Comparison of ENCODE assay signal across 9 cellular contexts in the genomic region with DNA sequence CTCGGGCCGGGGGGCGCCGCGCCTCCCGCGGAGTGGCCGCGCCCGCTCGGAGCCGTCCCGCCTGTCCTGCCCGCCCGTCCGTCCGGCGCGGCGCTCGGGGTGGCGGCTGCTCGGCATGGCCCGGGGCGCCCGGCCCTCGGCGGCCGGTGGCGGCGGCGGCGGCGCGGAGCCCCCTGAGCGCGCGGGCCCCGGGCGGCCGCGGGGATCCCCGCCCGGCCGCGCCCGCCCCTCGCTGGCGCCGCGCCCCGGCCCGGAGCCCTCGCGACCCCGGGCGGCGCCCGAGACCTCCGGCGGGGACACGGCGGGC. TPM values are rescaled to one million over a fixed set of nuclear protein-coding genes. Genes with fewer than 3 reads are reported as not detected.
A peak's percentile ranks its signal among the peaks of the same experiment; 100 is the strongest.
DNase-seq lines count a peak whose midpoint lies in the region; ATAC-seq and TF ChIP-seq lines count a peak whose summit lies in the region.
"Had no signal": no experiment of that assay in that cellular context is flagged by ENCODE, and none has a peak within 500 bp of the region (broad histone marks: within the 10 kb centered on the region; RNA-seq: fewer than 3 reads in every experiment).

No MANE protein-coding gene starts in this region.

- POLR2A ChIA-PET in CD4-positive, alpha-beta T cell (lab: Charles Lee), result interaction anchor here (1.4 kb wide), 1 partner anchor 372 kb away, joined by 3 read pairs; no protein-coding TSS in a partner anchor

- no peaks in the 10 kb centered on the region for H3K9me3 Mint-ChIP-seq in CD4-positive, alpha-beta T cell
- H3K9me3 Mint-ChIP-seq: T-helper 1 cell treated with Interleukin-12 subunit alpha and Interleukin-12 subunit beta and Interleukin-4 antibody, amounts not matched to agents 30 μg/mL and 1 μg/mL, for 36 hours had no signal

- H3K27me3 ChIP-seq in brain microvascular endothelial cell (replicated peaks) (peaks cover 2% of the 10 kb centered on the region), psoas muscle (ENCODE audit: insufficient read depth in 3 of 3, low read length in 2 of 3) (peaks cover 0 to 18% (median 0%) of the 10 kb centered on the region in 3 donors)
- peaks cover 7% of the 10 kb centered on the region for H3K27me3 ChIP-seq in CD4-positive, alpha-beta T cell (ENCODE audit: control insufficient read depth, insufficient read depth, low read length)

- peaks cover 4% of the 10 kb centered on the region for H3K36me3 Mint-ChIP-seq in CD4-positive, alpha-beta T cell (ENCODE audit: low read depth)

- in situ Hi-C loops in brain microvascular endothelial cell (cut with HindIII; ENCODE audit: low pct_ligation_motif_present, low sequenced_read_pairs), result no loop called here

- H3K27ac Mint-ChIP-seq in CD4-positive, alpha-beta T cell, result no peak overlapping the region
- H3K27ac Mint-ChIP-seq: T-helper 1 cell treated with Interleukin-12 subunit alpha and Interleukin-12 subunit beta and Interleukin-4 antibody, amounts not matched to agents 30 μg/mL and 1 μg/mL, for 36 hours had no signal

- no peaks in the 10 kb centered on the region for H3K36me3 ChIP-seq in brain microvascular endothelial cell (replicated peaks)
- no peaks in the 10 kb centered on the region for H3K36me3 ChIP-seq in psoas muscle (ENCODE audit: insufficient read depth in 1 of 2, low read depth in 1 of 2)

- no peak for TF ChIP-seq CTCF in brain microvascular endothelial cell (IDR thresholded peaks at IDR 0.05; ENCODE audit: low read depth, low read length, missing control alignments)
- no peak for TF ChIP-seq CTCF in psoas muscle (IDR thresholded peaks at IDR 0.05)
- TF ChIP-seq CTCF in CD4-positive, alpha-beta T cell (IDR thresholded peaks at IDR 0.05), result no peak

- WGBS in psoas muscle, 3 donors, result 0 to 7% (median 2%) methylated on average over 3 to 63 of the region's 63 CpGs

- CTCF ChIA-PET in CD4-positive, alpha-beta T cell (lab: Charles Lee), result interaction anchor here (1.1 to 1.3 kb wide), 2 partner anchors 8 to 371 kb away, joined by 5 to 7 read pairs; no protein-coding TSS in a partner anchor

- peaks cover 13% of the 10 kb centered on the region for H3K4me1 Mint-ChIP-seq in CD4-positive, alpha-beta T cell (ENCODE audit: low read depth)

- intact Hi-C loops in psoas muscle (cut with DNase I), result loop anchor here in 1 of 2 donors (10.0 kb wide), 1 partner anchor 593 kb away; no protein-coding TSS in a partner anchor
- intact Hi-C loops in CD4-positive, alpha-beta T cell (cut with DNase I, micrococcal nuclease), result loop anchor here (1.0 to 10.0 kb wide), 7 partner anchors 161 to 1069 kb away; a partner anchor contains a TSS

- DNase-seq in brain microvascular endothelial cell, result no peak
- DNase-seq in psoas muscle, result no peak
- DNase-seq in DMS79 treated with DMSO at 0.1 percent for 48 hours (lab: John Stamatoyannopoulos, UW), result no peak
- DNase-seq in CD4-positive, alpha-beta T cell, result no peak
- DNase-seq in superior temporal gyrus (ENCODE audit: extremely low spot score), result no peak
- no peak for DNase-seq in activated CD8-positive, alpha-beta memory T cell treated with anti-CD3 and anti-CD28 coated beads, Interleukin-2, amount 50 U/mL, for 4 hours

- peaks cover 18% of the 10 kb centered on the region for H3K27me3 Mint-ChIP-seq in CD4-positive, alpha-beta T cell

- H3K4me3 ChIP-seq in brain microvascular endothelial cell (ENCODE audit: low read depth, low read length) (peak overlapping the region; percentile 44), psoas muscle (peak overlapping the region; percentile 61)

- no peak overlapping the region for H3K4me3 Mint-ChIP-seq in CD4-positive, alpha-beta T cell

- ATAC-seq in GM19035 (IDR thresholded peaks at IDR 0.05; ENCODE audit: unreplicated experiment) (peak; percentile 19), HG02885 (IDR thresholded peaks at IDR 0.05; ENCODE audit: poor library complexity, unreplicated experiment) (peak; percentile 24), psoas muscle (no peak)
- ATAC-seq in CD4-positive, alpha-beta T cell (ENCODE audit: poor library complexity), result no peak

- H3K27ac ChIP-seq in brain microvascular endothelial cell, result no peak overlapping the region
- no peak overlapping the region for H3K27ac ChIP-seq in psoas muscle
- H3K27ac ChIP-seq in CD4-positive, alpha-beta T cell (ENCODE audit: low read depth, low read length), result no peak overlapping the region

- H3K4me1 ChIP-seq in psoas muscle, result no peaks in the 10 kb centered on the region

- no peaks in the 10 kb centered on the region for H3K9me3 ChIP-seq in psoas muscle
- no peaks in the 10 kb centered on the region for H3K9me3 ChIP-seq in CD4-positive, alpha-beta T cell (ENCODE audit: control insufficient read depth, low read length)

RNA-seq across cellular contexts. Expression of a gene that starts 0.4 kb away (rescaled TPM):
- 1 to 10 TPM; 1.3 to 2.4 (median 1.7) TPM for total RNA-seq in psoas muscle
- under 1 TPM; 0.31 to 0.62 (median 0.58) TPM for polyA plus RNA-seq in psoas muscle
- 1 to 10 TPM; 1.1 to 1.3 TPM for total RNA-seq in CD4-positive, alpha-beta T cell

Comparison
In these comparisons a context has a peak if more than half of its experiments do, and no peak if none do; other contexts are left out.
1. ATAC-seq: peak in GM19035 (single experiment) and HG02885 (single experiment); none in psoas muscle (0 of 4) and CD4-positive, alpha-beta T cell (single experiment).